ENCODE assay signal across 19 cellular contexts in genomic region chr5:31921852-31922305, GRCh38.
DNase-seq lines count a peak whose midpoint lies in the region; ATAC-seq and TF ChIP-seq lines count a peak whose summit lies in the region.
"Had no signal": no experiment of that assay in that cellular context is flagged by ENCODE, and none has a peak within 500 bp of the region (broad histone marks: within the 10 kb centered on the region; RNA-seq: fewer than 3 reads in every experiment).

No MANE protein-coding gene starts in this region.

- H3K27ac ChIP-seq in IMR-90 (ENCODE audit: insufficient read depth, low read length), result no peak overlapping the region
- H3K27ac ChIP-seq: adrenal gland, parathyroid adenoma, SK-N-MC had no signal

- H3K36me3 ChIP-seq in IMR-90 (ENCODE audit: control insufficient read depth, insufficient read depth, low read length) (no peaks in the 10 kb centered on the region), kidney epithelial cell (ENCODE audit: control insufficient read depth, insufficient read depth, low read length) (no peaks in the 10 kb centered on the region)
- H3K36me3 ChIP-seq: adrenal gland had no signal

- H3K14ac ChIP-seq in IMR-90 (replicated peaks; ENCODE audit: low read depth, low read length), result no peak overlapping the region

- H3K4me3 Mint-ChIP-seq in natural killer cell, result no peak overlapping the region
- H3K4me3 Mint-ChIP-seq: effector memory CD8-positive, alpha-beta T cell had no signal

- no peak overlapping the region for H4K91ac ChIP-seq in IMR-90 (ENCODE audit: insufficient read depth, low read depth, low read length)

- POLR2A ChIA-PET in IMR-90 (lab: Charles Lee; ENCODE audit: unreplicated experiment), result interaction anchor here (0.5 kb wide), 1 partner anchor 37 kb away, joined by 4 read pairs; no protein-coding TSS in a partner anchor

- no peak overlapping the region for H3K56ac ChIP-seq in IMR-90 (ENCODE audit: extremely low read depth, insufficient read depth, low read length)

- no TSS peak for BruUV-seq in IMR-90 (replicated peaks; lab: Mats Ljungman, UMichigan)

- no peak overlapping the region for H2AK9ac ChIP-seq in IMR-90 (replicated peaks; ENCODE audit: low read depth, low read length, poor library complexity)

- H3K4ac ChIP-seq in IMR-90 (ENCODE audit: low read depth, low read length), result no peak overlapping the region

- TF ChIP-seq POLR2A in IMR-90 (IDR thresholded peaks at IDR 0.05; ENCODE audit: low read depth, low read length), result no peak

- DNase-seq in COLO829 (ENCODE audit: low spot score) (peak; percentile 84), IMR-90 (peak; percentile 49), astrocyte of the spinal cord (ENCODE audit: low read depth, low spot score) (peak; percentile 95), kidney epithelial cell (ENCODE audit: low read depth) (peak; percentile 88), D341Med (ENCODE audit: low spot score) (no peak), natural killer cell (no peak), kidney glomerular epithelial cell (lab: John Stamatoyannopoulos, UW) (no peak)
- DNase-seq: activated CD4-positive, CD25-positive, alpha-beta regulatory T cell treated with anti-CD3 and anti-CD28 coated beads, Interleukin-2, amount 50 U/mL, for 72 hours; activated T-cell treated with anti-CD3 and anti-CD28 coated beads for 4 hours; adrenal gland; DMS53; effector memory CD8-positive, alpha-beta T cell; hypothalamus; NCI-H2029; NCI-H82 had no signal

- H3K18ac ChIP-seq in IMR-90 (ENCODE audit: low read depth, low read length), result no peak overlapping the region

- H3K9me3 Mint-ChIP-seq in natural killer cell, result no peaks in the 10 kb centered on the region
- H3K9me3 Mint-ChIP-seq: effector memory CD8-positive, alpha-beta T cell had no signal

- no peak overlapping the region for H4K5ac ChIP-seq in IMR-90 (ENCODE audit: low read depth, low read length)

- no peaks in the 10 kb centered on the region for H3K9me3 ChIP-seq in IMR-90 (ENCODE audit: control insufficient read depth, insufficient read depth, low read length)
- H3K9me3 ChIP-seq: adrenal gland had no signal

- TF ChIP-seq CTCF in IMR-90 (conservative IDR thresholded peaks at IDR 0.05; ENCODE audit: low read depth, low read length), result no peak
- TF ChIP-seq CTCF in astrocyte of the spinal cord (IDR thresholded peaks at IDR 0.05; ENCODE audit: low read depth, low read length), result no peak
- TF ChIP-seq CTCF in kidney epithelial cell (IDR thresholded peaks at IDR 0.05; ENCODE audit: insufficient read depth, low read length, poor library complexity, severe bottlenecking), result no peak
- TF ChIP-seq CTCF in natural killer cell (IDR thresholded peaks at IDR 0.05), result no peak

- intact Hi-C loops in IMR-90 (cut with micrococcal nuclease), result no loop called here
- intact Hi-C loops in natural killer cell (cut with micrococcal nuclease), result no loop called here

- H3K9me1 ChIP-seq in IMR-90 (ENCODE audit: insufficient read depth, low read length), result no peaks in the 10 kb centered on the region

- no peak overlapping the region for H3K23ac ChIP-seq in IMR-90 (ENCODE audit: low read depth, low read length)

- no peak overlapping the region for H3K9ac ChIP-seq in IMR-90 (ENCODE audit: low read depth, low read length)
- H3K9ac ChIP-seq: parathyroid adenoma had no signal

- CTCF ChIA-PET in IMR-90 (lab: Yijun Ruan, JAX), result interaction anchor here (1.1 to 1.4 kb wide), 2 partner anchors 137 to 155 kb away, joined by 4 read pairs; no protein-coding TSS in a partner anchor

- H2AK5ac ChIP-seq in IMR-90 (ENCODE audit: low read depth, low read length), result no peak overlapping the region

- H2BK15ac ChIP-seq in IMR-90 (ENCODE audit: low read depth, low read length), result no peak overlapping the region

- H3K36me3 Mint-ChIP-seq in natural killer cell, result no peaks in the 10 kb centered on the region

- H3K27ac Mint-ChIP-seq in natural killer cell, result no peak overlapping the region
- H3K27ac Mint-ChIP-seq: effector memory CD8-positive, alpha-beta T cell had no signal

- H2BK20ac ChIP-seq in IMR-90 (ENCODE audit: low read depth, low read length), result no peak overlapping the region

- H4K20me1 ChIP-seq in IMR-90 (ENCODE audit: insufficient read depth, low read length), result no peaks in the 10 kb centered on the region

- H3K27me3 ChIP-seq in IMR-90 (ENCODE audit: control insufficient read depth, insufficient read depth, low read length) (peaks cover 22% of the 10 kb centered on the region), kidney epithelial cell (ENCODE audit: control insufficient read depth, insufficient read depth, low read length) (no peaks in the 10 kb centered on the region)
- H3K27me3 ChIP-seq: adrenal gland had no signal

- no peaks in the 10 kb centered on the region for H3K4me1 Mint-ChIP-seq in natural killer cell

- TF ChIP-seq RAD21 in IMR-90 (IDR thresholded peaks at IDR 0.05; ENCODE audit: low read length), result no peak

- H3K27me3 Mint-ChIP-seq in natural killer cell (ENCODE audit: low read depth in 2 of 2), result peaks cover 0 to 2% of the 10 kb centered on the region in 2 donors

- ATAC-seq in IMR-90 (ENCODE audit: low read depth) (no peak), GM21717 (IDR thresholded peaks at IDR 0.05; ENCODE audit: unreplicated experiment) (no peak), natural killer cell (no peak)
- ATAC-seq: effector memory CD8-positive, alpha-beta T cell; K562 had no signal

- no peak overlapping the region for H3K4me2 ChIP-seq in IMR-90 (ENCODE audit: low read depth, low read length)

- WGBS in IMR-90 (ENCODE audit: extremely low coverage in 2 of 2, insufficient read length in 1 of 2), 2 experiments, result no CpG with 5 or more reads among the region's 3 CpGs

- dilution Hi-C loops in IMR-90 (cut with HindIII; ENCODE audit: low sequenced_read_pairs, unreplicated experiment), result no loop called here

- no peak overlapping the region for H2BK120ac ChIP-seq in IMR-90 (ENCODE audit: low read depth, low read length)

- H3K4me3 ChIP-seq in IMR-90 (ENCODE audit: insufficient read depth, low read depth, low read length), result no peak overlapping the region
- no peak overlapping the region for H3K4me3 ChIP-seq in astrocyte of the spinal cord (ENCODE audit: low read depth, low read length)
- H3K4me3 ChIP-seq in kidney epithelial cell (ENCODE audit: low read depth, low read length), result no peak overlapping the region
- H3K4me3 ChIP-seq: adrenal gland, K562, SK-N-MC had no signal

- no peak overlapping the region for H2AFZ ChIP-seq in IMR-90 (replicated peaks; ENCODE audit: low read length, poor library complexity)
- H2AFZ ChIP-seq: parathyroid adenoma had no signal

- in situ Hi-C loops in IMR-90 (cut with MboI; ENCODE audit: low sequenced_read_pairs) (loop anchor here (10.0 kb wide), 1 partner anchor 153 kb away; no protein-coding TSS in a partner anchor), astrocyte of the spinal cord (cut with HindIII; ENCODE audit: low sequenced_read_pairs) (no loop called here)

- H4K8ac ChIP-seq in IMR-90 (ENCODE audit: low read depth in 2 of 2, low read length in 2 of 2), result no peak overlapping the region

- H3K4me1 ChIP-seq in IMR-90 (ENCODE audit: control insufficient read depth, insufficient read depth, low read length), result no peaks in the 10 kb centered on the region
- H3K4me1 ChIP-seq: adrenal gland, parathyroid adenoma had no signal

- no peaks in the 10 kb centered on the region for H3K79me1 ChIP-seq in IMR-90 (ENCODE audit: low read depth in 1 of 2, low read length in 2 of 2)

- H2BK5ac ChIP-seq in IMR-90 (ENCODE audit: low read depth, low read length, poor library complexity, severe bottlenecking), result no peak overlapping the region

TF ChIP-seq in IMR-90, 13 proteins besides CTCF, POLR2A, EP300 and RAD21:
- TF ChIP-seq RFX5 (IDR thresholded peaks at IDR 0.05; ENCODE audit: low read depth, low read length) (no peak), ELK1 (IDR thresholded peaks at IDR 0.05; ENCODE audit: borderline replicate concordance, low read depth, low read length) (no peak), BHLHE40 (IDR thresholded peaks at IDR 0.05; ENCODE audit: low read depth, low read length) (no peak), MXI1 (IDR thresholded peaks at IDR 0.05; ENCODE audit: borderline replicate concordance, low read depth, low read length) (no peak), NFE2L2 (IDR thresholded peaks at IDR 0.05; ENCODE audit: low read depth, low read length) (no peak), FOS (IDR thresholded peaks at IDR 0.05; ENCODE audit: low read depth, low read length) (no peak), MAZ (IDR thresholded peaks at IDR 0.05; ENCODE audit: borderline replicate concordance, low read depth, low read length) (no peak), RCOR1 (IDR thresholded peaks at IDR 0.05; ENCODE audit: insufficient replicate concordance, low read length) (no peak), CEBPB (IDR thresholded peaks at IDR 0.05; ENCODE audit: low read depth, low read length) (no peak), CHD1 (IDR thresholded peaks at IDR 0.05; ENCODE audit: low read depth, low read length) (no peak), MAFK (IDR thresholded peaks at IDR 0.05; ENCODE audit: low read depth, low read length) (no peak), SMC3 (IDR thresholded peaks at IDR 0.05; ENCODE audit: low read depth, low read length) (no peak), USF2 (IDR thresholded peaks at IDR 0.05; ENCODE audit: low read depth, low read length) (no peak)

Comparison
In these comparisons a context has a peak if more than half of its experiments do, and no peak if none do; other contexts are left out.
1. DNase-seq: peak in COLO829 (single experiment), IMR-90 (single experiment), astrocyte of the spinal cord (single experiment) and kidney epithelial cell (single experiment); none in D341Med (single experiment), natural killer cell (single experiment) and kidney glomerular epithelial cell (single experiment).